ENCODE assay signal across 8 cellular contexts in the genomic region with DNA sequence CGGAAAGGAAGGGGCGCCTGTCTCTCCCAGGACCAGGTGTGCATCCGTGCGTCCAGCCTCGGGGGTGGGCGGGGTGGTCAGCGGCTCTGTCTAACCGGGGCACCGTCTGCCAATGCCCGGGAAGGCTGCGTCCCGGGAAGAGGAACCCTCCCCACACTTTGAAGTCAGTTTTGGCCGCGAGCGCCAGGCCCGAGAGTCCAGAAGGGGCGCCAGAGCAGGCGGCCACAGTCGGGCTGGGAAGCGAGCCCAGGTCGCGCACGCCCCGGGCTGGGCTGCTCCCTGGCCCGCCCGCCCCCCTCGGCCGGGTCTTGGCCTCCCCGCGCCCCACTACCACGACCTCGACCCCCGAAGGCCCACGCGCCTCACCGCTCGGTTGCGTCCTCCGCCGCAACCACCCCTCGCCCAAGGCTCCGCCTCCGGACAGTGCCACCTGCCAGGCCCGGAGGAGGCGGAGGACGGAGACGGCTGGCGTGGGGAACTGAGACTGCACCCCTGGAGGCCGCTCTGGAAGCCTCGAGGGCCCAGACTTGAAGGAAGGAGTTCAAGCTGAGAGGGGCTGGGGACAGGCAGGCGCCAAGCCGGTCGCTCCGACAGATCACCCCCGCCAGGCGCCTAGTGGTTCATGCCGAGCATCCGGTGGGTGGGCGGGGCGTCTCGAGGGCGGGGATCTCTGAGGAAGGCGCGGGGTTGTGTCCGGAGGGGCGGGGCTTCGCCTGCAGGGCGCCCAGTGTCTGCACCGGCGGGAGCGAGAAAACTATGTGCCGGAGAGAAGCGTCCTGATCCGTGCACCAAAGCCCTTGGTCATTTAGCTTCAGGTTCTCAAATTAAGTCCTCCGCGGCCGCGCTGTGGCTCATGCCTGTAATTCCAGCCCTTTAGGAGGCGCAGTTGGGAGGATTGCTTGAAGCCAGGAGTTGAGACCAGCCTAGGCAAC. TPM values are rescaled to one million over a fixed set of nuclear protein-coding genes. Genes with fewer than 3 reads are reported as not detected.
DNase-seq lines count a peak whose midpoint lies in the region; ATAC-seq and TF ChIP-seq lines count a peak whose summit lies in the region.

A gene (minus strand): TSS at position 404 of the 932 bp plus-strand sequence. CDS start 1,093 bp downstream, outside the sequence.

- H3K27me3 ChIP-seq in CD4-positive, alpha-beta T cell (ENCODE audit: control insufficient read depth, insufficient read depth, low read length), result no peaks in the 10 kb centered on the region
- no peaks in the 10 kb centered on the region for H3K27me3 ChIP-seq in dorsolateral prefrontal cortex

- POLR2A ChIA-PET in CD4-positive, alpha-beta T cell (lab: Charles Lee), result interaction anchor here (0.8 to 1.4 kb wide), 4 partner anchors 25 to 44 kb away, joined by 3 to 5 read pairs (median 3); no protein-coding TSS in a partner anchor
- POLR2A ChIA-PET in activated CD4-positive, alpha-beta memory T cell treated with anti-CD3 and anti-CD28 coated beads for 36 hours (lab: Charles Lee), result interaction anchor here (0.9 to 1.4 kb wide), 2 partner anchors 25 to 35 kb away, joined by 3 to 6 read pairs; no protein-coding TSS in a partner anchor

- peak in 1 of 2 donors; percentile 8 for TF ChIP-seq POLR2A in lower leg skin (IDR thresholded peaks at IDR 0.05)

- peak; percentile 91 to 97 (median 95) for DNase-seq in CD4-positive, alpha-beta T cell
- DNase-seq in NCI-H82 (lab: John Stamatoyannopoulos, UW) (peak; percentile 99), dorsolateral prefrontal cortex (peak; percentile 92 to 98 (median 96)), lower leg skin (ENCODE audit: low spot score in 2 of 2) (peak; percentile 96 to 100)
- DNase-seq in activated CD4-positive, alpha-beta memory T cell treated with anti-CD3 and anti-CD28 coated beads for 36 hours, result peak; percentile 97
- DNase-seq in stimulated activated CD4-positive, alpha-beta T cell treated with anti-CD3 and anti-CD28 coated beads, Interleukin-4, amount 100 ng/mL, for 48 hours (ENCODE audit: low read depth in 2 of 2), result peak; percentile 97

- H3K4me3 ChIP-seq in dorsolateral prefrontal cortex, result peak within 1 kb of the TSS; percentile 67 to 96 (median 90)
- peak within 1 kb of the TSS; percentile 56 for H3K4me3 ChIP-seq in lower leg skin (ENCODE audit: low read depth, poor library complexity, severe bottlenecking)

- no peaks in the 10 kb centered on the region for H3K27me3 Mint-ChIP-seq in CD4-positive, alpha-beta T cell
- H3K27me3 Mint-ChIP-seq in activated CD4-positive, alpha-beta memory T cell treated with anti-CD3 and anti-CD28 coated beads for 36 hours, result no peaks in the 10 kb centered on the region

- H3K27ac Mint-ChIP-seq in CD4-positive, alpha-beta T cell, result peak within 1 kb of the TSS; percentile 84
- peak within 1 kb of the TSS; percentile 91 for H3K27ac Mint-ChIP-seq in activated CD4-positive, alpha-beta memory T cell treated with anti-CD3 and anti-CD28 coated beads for 36 hours

- intact Hi-C loops in CD4-positive, alpha-beta T cell (cut with DNase I, micrococcal nuclease), result loop anchor here in 1 of 2 experiments (1.0 to 5.0 kb wide), 7 partner anchors 27 to 983 kb away; a partner anchor contains a TSS
- intact Hi-C loops in activated CD4-positive, alpha-beta memory T cell treated with anti-CD3 and anti-CD28 coated beads for 36 hours (cut with micrococcal nuclease), result loop anchor here (1.0 to 5.0 kb wide), 4 partner anchors 25 to 287 kb away; a partner anchor contains a TSS
- intact Hi-C loops in dorsolateral prefrontal cortex (cut with DNase I), result loop anchor here (1.0 to 10.0 kb wide), 5 partner anchors 31 to 981 kb away; a partner anchor contains a TSS
- intact Hi-C loops in lower leg skin (cut with DNase I; ENCODE audit: low total_unique reads), result no loop called here

- peak; percentile 25 for TF ChIP-seq CTCF in CD4-positive, alpha-beta T cell (IDR thresholded peaks at IDR 0.05)
- TF ChIP-seq CTCF in dorsolateral prefrontal cortex (IDR thresholded peaks at IDR 0.05 in 54 of 56, conservative IDR thresholded peaks at IDR 0.05 in 2 of 56; ENCODE audit: low read depth in 1 of 56, partially characterized antibody in 56 of 56) (peak in 41 of 56 donors; percentile 4 to 63 (median 30)), lower leg skin (IDR thresholded peaks at IDR 0.05) (no peak)

- H3K9me3 Mint-ChIP-seq in CD4-positive, alpha-beta T cell, result no peaks in the 10 kb centered on the region
- H3K9me3 Mint-ChIP-seq in activated CD4-positive, alpha-beta memory T cell treated with anti-CD3 and anti-CD28 coated beads for 36 hours, result no peaks in the 10 kb centered on the region

- H3K36me3 Mint-ChIP-seq in CD4-positive, alpha-beta T cell (ENCODE audit: low read depth), result peaks cover 18% of the 10 kb centered on the region
- peaks cover 16% of the 10 kb centered on the region for H3K36me3 Mint-ChIP-seq in activated CD4-positive, alpha-beta memory T cell treated with anti-CD3 and anti-CD28 coated beads for 36 hours

- peaks cover 50% of the 10 kb centered on the region for H3K4me1 Mint-ChIP-seq in CD4-positive, alpha-beta T cell (ENCODE audit: low read depth)
- peaks cover 40% of the 10 kb centered on the region for H3K4me1 Mint-ChIP-seq in activated CD4-positive, alpha-beta memory T cell treated with anti-CD3 and anti-CD28 coated beads for 36 hours (ENCODE audit: low read depth)

- 0% methylated on average over 48 to 56 of the region's 79 CpGs for WGBS in lower leg skin, 2 donors

- peak within 1 kb of the TSS; percentile 94 for H3K4me3 Mint-ChIP-seq in CD4-positive, alpha-beta T cell
- H3K4me3 Mint-ChIP-seq in activated CD4-positive, alpha-beta memory T cell treated with anti-CD3 and anti-CD28 coated beads for 36 hours, result peak within 1 kb of the TSS; percentile 89

- no peaks in the 10 kb centered on the region for H3K9me3 ChIP-seq in CD4-positive, alpha-beta T cell (ENCODE audit: control insufficient read depth, low read length)

- CTCF ChIA-PET in CD4-positive, alpha-beta T cell (lab: Charles Lee), result interaction anchor here (1.0 kb wide), 1 partner anchor 47 kb away, joined by 3 read pairs; no protein-coding TSS in a partner anchor
- CTCF ChIA-PET in activated CD4-positive, alpha-beta memory T cell treated with anti-CD3 and anti-CD28 coated beads for 36 hours (lab: Charles Lee), result interaction anchor here (0.6 to 1.0 kb wide), 2 partner anchors 35 to 140 kb away, joined by 3 read pairs; no protein-coding TSS in a partner anchor

- peak within 1 kb of the TSS; percentile 88 for H3K27ac ChIP-seq in CD4-positive, alpha-beta T cell (ENCODE audit: low read depth, low read length)
- H3K27ac ChIP-seq in dorsolateral prefrontal cortex, result peak within 1 kb of the TSS; percentile 89 to 100 (median 99)

- ATAC-seq in CD4-positive, alpha-beta T cell (ENCODE audit: poor library complexity), result peak; percentile 91
- ATAC-seq in GM19397 (IDR thresholded peaks at IDR 0.05; ENCODE audit: unreplicated experiment) (peak; percentile 71), HG03575 (IDR thresholded peaks at IDR 0.05; ENCODE audit: extremely low read depth, insufficient number of reproducible peaks, low FRiP score, unreplicated experiment) (peak; percentile 33)

RNA-seq across cellular contexts. Expression of the gene that starts here (rescaled TPM):
- 10 to 100 TPM; 24.1 to 24.5 TPM for total RNA-seq in CD4-positive, alpha-beta T cell
- total RNA-seq in activated CD4-positive, alpha-beta memory T cell treated with anti-CD3 and anti-CD28 coated beads for 36 hours, result 10 to 100 TPM; 33.5 to 33.6 TPM
- total RNA-seq in dorsolateral prefrontal cortex (10 to 100 TPM; 16.7 to 38.4 (median 24.9) TPM), lower leg skin (10 to 100 TPM; 40.5 to 88.4 (median 60.6) TPM)

Comparison
In these comparisons a context has a peak if more than half of its experiments do, and no peak if none do; other contexts are left out.
1. Peak in every context shown above with its lines: DNase-seq, ATAC-seq, H3K4me3 ChIP-seq and H3K27ac ChIP-seq.
2. ATAC-seq: peak in every context shown above with its lines; median percentile 91 in CD4-positive, alpha-beta T cell; 71 in GM19397; 33 in HG03575.
3. CTCF ChIP-seq: peak in CD4-positive, alpha-beta T cell (single experiment) and dorsolateral prefrontal cortex (41 of 56); none in lower leg skin (0 of 3).